In the genomic region with DNA sequence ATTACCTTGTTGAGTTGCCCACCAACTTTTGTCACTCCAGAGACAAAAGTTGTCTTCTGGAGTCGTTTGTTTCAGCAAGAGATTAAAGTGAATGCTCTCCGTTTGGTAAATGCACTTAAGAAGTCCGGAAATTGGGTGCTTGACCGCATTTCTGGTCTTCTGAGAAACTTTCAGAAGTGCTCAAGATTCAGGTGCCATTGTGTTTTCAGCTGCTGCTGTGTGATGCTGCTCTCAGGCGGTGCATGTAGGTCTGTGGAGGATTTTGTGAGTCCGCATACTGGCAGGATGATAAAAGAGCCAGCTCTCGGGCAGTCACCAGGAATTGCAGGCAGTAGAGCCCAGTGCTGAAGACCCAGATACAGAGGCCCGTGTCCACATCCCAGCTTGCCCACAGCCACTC, we compare ENCODE assay signal across 18 cellular contexts.
"Had no signal": no experiment of that assay in that cellular context is flagged by ENCODE, and none has a peak within 500 bp of the region (broad histone marks: within the 10 kb centered on the region; RNA-seq: fewer than 3 reads in every experiment).

No MANE protein-coding gene starts in this region.

- H3K9me3 Mint-ChIP-seq: activated naive CD4-positive, alpha-beta T cell treated with anti-CD3 and anti-CD28 coated beads, Interleukin-2, amount 50 U/mL, for 72 hours; endodermal cell; naive thymus-derived CD4-positive, alpha-beta T cell; T-cell had no signal

- H3K27ac Mint-ChIP-seq: endodermal cell, progenitor cell of endocrine pancreas, T-cell had no signal

- H3K4me2 ChIP-seq: smooth muscle cell had no signal

- H3K9me3 ChIP-seq: suprapubic skin had no signal

- DNase-seq: activated T-cell treated with anti-CD3 and anti-CD28 coated beads for 4 hours; cerebellar nuclear complex; dermis blood vessel endothelial cell; endodermal cell; erythroblast; hippocampal formation; kidney glomerular epithelial cell; naive thymus-derived CD4-positive, alpha-beta T cell; stimulated activated CD4-positive, alpha-beta T cell treated with anti-CD3 and anti-CD28 coated beads, Interleukin-1b, Interleukin-23, amount 100 ng/mL, for 48 hours; stimulated activated naive CD4-positive, alpha-beta T cell treated with Interleukin-2 at 50 U/mL for 16 hours; T-cell; T1000 had no signal

- H3K36me3 Mint-ChIP-seq: naive thymus-derived CD4-positive, alpha-beta T cell; T-cell had no signal

- H3K4me3 ChIP-seq: lung, smooth muscle cell, suprapubic skin had no signal

- H3K27me3 ChIP-seq: suprapubic skin had no signal

- H3K27ac ChIP-seq: suprapubic skin had no signal

- H3K36me3 ChIP-seq: suprapubic skin had no signal

- ATAC-seq: activated naive CD4-positive, alpha-beta T cell treated with anti-CD3 and anti-CD28 coated beads, Interleukin-2, amount 50 U/mL, for 72 hours; naive thymus-derived CD4-positive, alpha-beta T cell; right cardiac atrium; T-cell had no signal

- H3K4me3 Mint-ChIP-seq: endodermal cell; naive thymus-derived CD4-positive, alpha-beta T cell; T-cell had no signal
